ENCODE assay signal across 23 cellular contexts in genomic region chr18:57791192-57791591, GRCh38. TPM values are rescaled to one million over a fixed set of nuclear protein-coding genes. Genes with fewer than 3 reads are reported as not detected.
"Had no signal": no experiment of that assay in that cellular context is flagged by ENCODE, and none has a peak within 500 bp of the region (broad histone marks: within the 10 kb centered on the region; RNA-seq: fewer than 3 reads in every experiment).

No MANE protein-coding gene starts in this region.

- H3K27ac Mint-ChIP-seq: activated B cell treated with CpG ODN at 0.5 μM for 24 hours; activated CD4-positive, alpha-beta T cell treated with anti-CD3 and anti-CD28 coated beads for 36 hours; activated naive CD8-positive, alpha-beta T cell treated with anti-CD3 and anti-CD28 coated beads for 36 hours; activated T-cell treated with anti-CD3 and anti-CD28 coated beads, Interleukin-2, amount 50 U/mL, for 24 hours; activated T-helper 17 cell treated with anti-CD3 and anti-CD28 coated beads, Interleukin-2, amount 50 U/mL, for 72 hours; endodermal cell; immature natural killer cell; naive thymus-derived CD4-positive, alpha-beta T cell; neural progenitor cell; T-helper 1 cell treated with Interleukin-12 subunit alpha and Interleukin-12 subunit beta and Interleukin-4 antibody, amounts not matched to agents 30 μg/mL and 1 μg/mL, for 36 hours had no signal

- H3K27ac ChIP-seq: colonic mucosa, epithelial cell of prostate, foreskin keratinocyte, hepatocyte, neural progenitor cell, spleen had no signal

- H3K27me3 Mint-ChIP-seq: activated B cell treated with CpG ODN at 0.5 μM for 24 hours had no signal

- H3K4me1 ChIP-seq: breast epithelium, neural progenitor cell had no signal

- ATAC-seq: activated CD4-positive, alpha-beta T cell treated with anti-CD3 and anti-CD28 coated beads for 36 hours; activated T-helper 17 cell treated with anti-CD3 and anti-CD28 coated beads, Interleukin-2, amount 50 U/mL, for 72 hours; foreskin keratinocyte; left lobe of liver; naive thymus-derived CD4-positive, alpha-beta T cell had no signal

- DNase-seq: activated B cell treated with CpG ODN at 0.5 μM for 24 hours; activated CD4-positive, alpha-beta T cell treated with anti-CD3 and anti-CD28 coated beads for 36 hours; activated CD4-positive, alpha-beta T cell treated with anti-CD3 and anti-CD28 coated beads, Interleukin-2, amount 50 U/mL, for 4 hours; activated CD8-positive, alpha-beta memory T cell treated with anti-CD3 and anti-CD28 coated beads for 24 hours; activated CD8-positive, alpha-beta memory T cell treated with anti-CD3 and anti-CD28 coated beads, Interleukin-2, amount 50 U/mL, for 4 hours; activated naive CD8-positive, alpha-beta T cell treated with anti-CD3 and anti-CD28 coated beads for 36 hours; activated T-cell treated with anti-CD3 and anti-CD28 coated beads, Interleukin-2, amount 50 U/mL, for 24 hours; colonic mucosa; endodermal cell; foreskin keratinocyte; immature natural killer cell; naive thymus-derived CD4-positive, alpha-beta T cell; spleen; stimulated activated CD4-positive, alpha-beta T cell treated with anti-CD3 and anti-CD28 coated beads, Interleukin-4, amount 100 ng/mL, for 1 hour; stimulated activated naive CD4-positive, alpha-beta T cell treated with Interleukin-2 at 50 U/mL for 16 hours; thyroid gland had no signal

- H3K4me3 Mint-ChIP-seq: activated B cell treated with CpG ODN at 0.5 μM for 24 hours; activated CD4-positive, alpha-beta T cell treated with anti-CD3 and anti-CD28 coated beads for 36 hours; activated naive CD8-positive, alpha-beta T cell treated with anti-CD3 and anti-CD28 coated beads for 36 hours; activated T-cell treated with anti-CD3 and anti-CD28 coated beads, Interleukin-2, amount 50 U/mL, for 24 hours; activated T-helper 17 cell treated with anti-CD3 and anti-CD28 coated beads, Interleukin-2, amount 50 U/mL, for 72 hours; endodermal cell; immature natural killer cell; naive thymus-derived CD4-positive, alpha-beta T cell; neural progenitor cell; T-helper 1 cell treated with Interleukin-12 subunit alpha and Interleukin-12 subunit beta and Interleukin-4 antibody, amounts not matched to agents 30 μg/mL and 1 μg/mL, for 36 hours had no signal

- H3K27me3 ChIP-seq: breast epithelium, colonic mucosa, foreskin keratinocyte, hepatocyte, neural progenitor cell, spleen, thyroid gland had no signal

- H3K4me1 Mint-ChIP-seq: activated B cell treated with CpG ODN at 0.5 μM for 24 hours; activated CD4-positive, alpha-beta T cell treated with anti-CD3 and anti-CD28 coated beads for 36 hours; activated naive CD8-positive, alpha-beta T cell treated with anti-CD3 and anti-CD28 coated beads for 36 hours; activated T-helper 17 cell treated with anti-CD3 and anti-CD28 coated beads, Interleukin-2, amount 50 U/mL, for 72 hours; immature natural killer cell; naive thymus-derived CD4-positive, alpha-beta T cell; neural progenitor cell had no signal

- H3K36me3 Mint-ChIP-seq: neural progenitor cell had no signal

- H3K36me3 ChIP-seq: breast epithelium, colonic mucosa, neural progenitor cell, thyroid gland had no signal

- H3K9me3 Mint-ChIP-seq: activated B cell treated with CpG ODN at 0.5 μM for 24 hours; activated T-helper 17 cell treated with anti-CD3 and anti-CD28 coated beads, Interleukin-2, amount 50 U/mL, for 72 hours; neural progenitor cell had no signal

- H3K4me3 ChIP-seq: breast epithelium, colonic mucosa, hepatocyte, neural progenitor cell, spleen, thyroid gland had no signal

- H3K9me3 ChIP-seq: breast epithelium, colonic mucosa, thyroid gland had no signal

RNA-seq across cellular contexts. Expression of gene ATP8B1, which starts 11.9 kb away (rescaled TPM):
- total RNA-seq: activated CD4-positive, alpha-beta T cell treated with anti-CD3 and anti-CD28 coated beads for 36 hours; activated T-helper 17 cell treated with anti-CD3 and anti-CD28 coated beads, Interleukin-2, amount 50 U/mL, for 72 hours; naive thymus-derived CD4-positive, alpha-beta T cell had no signal
